7 cellular contexts compared by ENCODE assay signal in genomic region chr3:29281265-29282228, GRCh38. TPM values are rescaled to one million over a fixed set of nuclear protein-coding genes. Genes with fewer than 3 reads are reported as not detected.
DNase-seq lines count a peak whose midpoint lies in the region; ATAC-seq and TF ChIP-seq lines count a peak whose summit lies in the region.

No MANE protein-coding gene starts in this region.

- no peaks in the 10 kb centered on the region for H3K36me3 ChIP-seq in OCI-LY1 (ENCODE audit: insufficient read depth, low read length)

- no peaks in the 10 kb centered on the region for H3K9me2 ChIP-seq in OCI-LY1 (ENCODE audit: low read depth, low read length)

- no peaks in the 10 kb centered on the region for H4K20me1 ChIP-seq in OCI-LY1 (ENCODE audit: insufficient read depth, low read length)

- TF ChIP-seq CTCF in OCI-LY1 (IDR thresholded peaks at IDR 0.05; ENCODE audit: low read length), result no peak

- peak overlapping the region; percentile 91 for H3K27ac ChIP-seq in OCI-LY1 (ENCODE audit: low read depth, low read length, poor library complexity, severe bottlenecking)

- peak overlapping the region; percentile 93 for H3K9ac ChIP-seq in OCI-LY1 (ENCODE audit: low read length)

- no peaks in the 10 kb centered on the region for H3K9me3 ChIP-seq in OCI-LY1 (ENCODE audit: low read length)
- H3K9me3 ChIP-seq in mononuclear cell (ENCODE audit: low read depth, low read length), result no peaks in the 10 kb centered on the region

- H3F3A ChIP-seq in OCI-LY1 (ENCODE audit: insufficient read depth, low read length), result no peaks in the 10 kb centered on the region

- ATAC-seq in GM18505 (IDR thresholded peaks at IDR 0.05; ENCODE audit: unreplicated experiment), result peak; percentile 48

- H3K27me3 ChIP-seq in OCI-LY1 (ENCODE audit: insufficient read depth, low read length) (no peaks in the 10 kb centered on the region), mononuclear cell (ENCODE audit: insufficient read depth, low read length) (no peaks in the 10 kb centered on the region)

- H3K79me2 ChIP-seq in OCI-LY1 (ENCODE audit: insufficient read depth, low read length), result peaks cover 47% of the 10 kb centered on the region

- TF ChIP-seq POLR2A in GM18505 (IDR thresholded peaks at IDR 0.05; ENCODE audit: borderline replicate concordance, extremely low read depth, insufficient read depth, insufficient read length), result no peak

- H3K4me1 ChIP-seq in OCI-LY1 (ENCODE audit: insufficient read depth, low read length, severe bottlenecking) (peaks cover 58% of the 10 kb centered on the region), mononuclear cell (ENCODE audit: insufficient read depth, low read length) (peaks cover 12% of the 10 kb centered on the region)

- H3K4me3 ChIP-seq in OCI-LY1 (ENCODE audit: low read depth, low read length, poor library complexity, severe bottlenecking) (peak overlapping the region; percentile 81), mononuclear cell (ENCODE audit: low read length) (peak overlapping the region; percentile 24)

- DNase-seq in HCEC 1CT (peak; percentile 53), ecto neural progenitor cell (ENCODE audit: low spot score) (peak; percentile 55), NCI-H2107 (lab: John Stamatoyannopoulos, UW) (no peak)
- DNase-seq in central memory CD4-positive, alpha-beta T cell, result no peak

- H2AFZ ChIP-seq in OCI-LY1 (ENCODE audit: low read length), result no peak overlapping the region

- H3K4me2 ChIP-seq in OCI-LY1 (ENCODE audit: low read length), result peak overlapping the region; percentile 98

RNA-seq across cellular contexts. Expression of gene RBMS3, which starts 0.7 kb away (rescaled TPM):
- 2.1 TPM for total RNA-seq in mononuclear cell

Comparison
In these comparisons a context has a peak if more than half of its experiments do, and no peak if none do; other contexts are left out.
1. DNase-seq: peak in HCEC 1CT (single experiment) and ecto neural progenitor cell (single experiment); none in NCI-H2107 (single experiment) and central memory CD4-positive, alpha-beta T cell (single experiment).